In genomic region chr14:86311151-86311550, GRCh38 we compare ENCODE assay signal across 21 cellular contexts.
"Had no signal": no experiment of that assay in that cellular context is flagged by ENCODE, and none has a peak within 500 bp of the region (broad histone marks: within the 10 kb centered on the region; RNA-seq: fewer than 3 reads in every experiment).

No MANE protein-coding gene starts in this region.

- H3K4me1 ChIP-seq: adrenal gland, body of pancreas, breast epithelium had no signal

- H3K36me3 ChIP-seq: adrenal gland, breast epithelium had no signal

- DNase-seq: activated CD4-positive, alpha-beta T cell treated with anti-CD3 and anti-CD28 coated beads for 36 hours; activated CD4-positive, alpha-beta T cell treated with anti-CD3 and anti-CD28 coated beads, Interleukin-2, amount 10 ng/mL, durations not matched to agents 7 days and 5 days; activated CD4-positive, alpha-beta T cell treated with anti-CD3 and anti-CD28 coated beads, Interleukin-2, amount 50 U/mL, for 48 hours; activated CD8-positive, alpha-beta T cell treated with anti-CD3 and anti-CD28 coated beads, Interleukin-2, amount 10 ng/mL, durations not matched to agents 7 days and 5 days; activated gamma-delta T cell treated with Interleukin-2 at 50 U/mL for 16 hours; activated naive CD4-positive, alpha-beta T cell treated with anti-CD3 and anti-CD28 coated beads for 36 hours; activated T-cell treated with anti-CD3 and anti-CD28 coated beads, Interleukin-2, amount 50 U/mL, for 24 hours; adrenal gland; body of pancreas; NCI-H1105; NCI-H1417 treated with DMSO at 0.1 percent for 48 hours; NCI-H187 treated with DMSO at 0.1 percent for 48 hours; NCI-H2081; NCI-H2227 treated with DMSO at 0.1 percent for 48 hours; NCI-H446; NCI-H526 treated with DMSO at 0.1 percent for 48 hours; PC-3; SIG-M5 had no signal

- H3K27me3 ChIP-seq: adrenal gland, body of pancreas, breast epithelium had no signal

- H3K9me3 ChIP-seq: adrenal gland, body of pancreas, breast epithelium had no signal

- H3K27ac ChIP-seq: adrenal gland, body of pancreas, breast epithelium, coronary artery, RWPE1 had no signal

- H3K4me3 ChIP-seq: adrenal gland, body of pancreas, breast epithelium, coronary artery had no signal
